ENCODE assay signal across 8 cellular contexts in the genomic region with DNA sequence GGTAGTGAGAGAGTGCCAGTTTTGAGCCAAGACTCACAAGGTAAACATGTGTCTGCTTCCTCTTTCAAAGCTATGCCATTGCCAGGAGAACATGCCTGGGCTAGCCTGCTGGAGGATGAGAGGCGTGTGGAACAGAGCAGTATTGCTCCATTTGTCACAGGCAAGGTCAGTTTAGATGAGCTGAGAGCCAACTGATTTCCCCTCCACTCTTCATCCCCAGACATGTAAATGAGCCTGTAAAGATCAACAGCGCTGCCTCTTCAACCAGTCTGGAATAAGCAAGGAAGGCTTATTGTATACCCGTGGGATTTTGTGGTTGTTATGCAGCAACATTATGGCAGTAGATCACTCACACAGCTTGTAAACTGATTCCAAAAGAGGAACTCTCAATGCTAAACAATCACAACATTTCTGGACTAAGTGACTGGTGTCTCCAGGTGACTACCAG. TPM values are rescaled to one million over a fixed set of nuclear protein-coding genes. Genes with fewer than 3 reads are reported as not detected.
DNase-seq lines count a peak whose midpoint lies in the region; ATAC-seq and TF ChIP-seq lines count a peak whose summit lies in the region.

No MANE protein-coding gene starts in this region.

- no peak overlapping the region for H3K4me3 ChIP-seq in fibroblast of the aortic adventitia (ENCODE audit: low read depth, low read length)

- DNase-seq in DMS79 (lab: John Stamatoyannopoulos, UW) (peak; percentile 96), NCI-H446 treated with DMSO at 0.1 percent for 48 hours (lab: John Stamatoyannopoulos, UW) (peak; percentile 94), fibroblast of the aortic adventitia (ENCODE audit: low read depth) (peak; percentile 68), CD1c-positive myeloid dendritic cell (ENCODE audit: extremely low spot score) (no peak), NCI-H1436 (lab: John Stamatoyannopoulos, UW) (no peak)

- no peak for TF ChIP-seq CTCF in fibroblast of the aortic adventitia (IDR thresholded peaks at IDR 0.05; ENCODE audit: insufficient read depth, low read length)

- ATAC-seq in HG02571 (IDR thresholded peaks at IDR 0.05; ENCODE audit: unreplicated experiment) (peak; percentile 86), HG02678 (IDR thresholded peaks at IDR 0.05; ENCODE audit: unreplicated experiment) (no peak), HG02840 (IDR thresholded peaks at IDR 0.05; ENCODE audit: low FRiP score, unreplicated experiment) (no peak)

RNA-seq across cellular contexts. Expression of gene GDNF, which starts 8.2 kb away (rescaled TPM):
- 0.54 TPM in 1 of 2 replicates, not detected in the other for total RNA-seq in fibroblast of the aortic adventitia (ENCODE audit: low replicate concordance)

Comparison
In these comparisons a context has a peak if more than half of its experiments do, and no peak if none do; other contexts are left out.
1. DNase-seq: peak in DMS79 (single experiment), NCI-H446 treated with DMSO at 0.1 percent for 48 hours (single experiment) and fibroblast of the aortic adventitia (single experiment); none in CD1c-positive myeloid dendritic cell (single experiment) and NCI-H1436 (single experiment).